ENCODE assay signal across 1 cellular context in genomic region chr5:148730272-148730954, GRCh38.
TF ChIP-seq lines count a peak whose summit lies in the region.

No MANE protein-coding gene starts in this region.

TF ChIP-seq in WTC11, 78 proteins besides CTCF, POLR2A, EP300 and RAD21 (continued from another document):
- TF ChIP-seq PRDM15 (CRISPR knock-in tag; IDR thresholded peaks at IDR 0.05) (no peak), TEAD1 (CRISPR knock-in tag; IDR thresholded peaks at IDR 0.05) (no peak), GABPB1 (CRISPR knock-in tag; IDR thresholded peaks at IDR 0.05) (no peak), FOXJ3 (CRISPR knock-in tag; IDR thresholded peaks at IDR 0.05; ENCODE audit: borderline replicate concordance) (no peak), E2F5 (CRISPR knock-in tag; IDR thresholded peaks at IDR 0.05) (no peak), ZNF425 (CRISPR knock-in tag; conservative IDR thresholded peaks at IDR 0.05) (no peak), ZSCAN18 (CRISPR knock-in tag; IDR thresholded peaks at IDR 0.05) (no peak), STAT6 (CRISPR knock-in tag; conservative IDR thresholded peaks at IDR 0.05; ENCODE audit: low read depth) (no peak)
